Comparison of ENCODE assay signal across 20 cellular contexts in genomic region chr1:240597153-240597745, GRCh38. TPM values are rescaled to one million over a fixed set of nuclear protein-coding genes. Genes with fewer than 3 reads are reported as not detected.
DNase-seq lines count a peak whose midpoint lies in the region; ATAC-seq, FAIRE-seq and TF ChIP-seq lines count a peak whose summit lies in the region.
"Had no signal": no experiment of that assay in that cellular context is flagged by ENCODE, and none has a peak within 500 bp of the region (broad histone marks: within the 10 kb centered on the region; RNA-seq: fewer than 3 reads in every experiment).

No MANE protein-coding gene starts in this region.

- H3K9me3 Mint-ChIP-seq in naive thymus-derived CD4-positive, alpha-beta T cell: peaks cover 0 to 3% (median 0%) of the 10 kb centered on the region in 11 donors
- H3K9me3 Mint-ChIP-seq: effector memory CD8-positive, alpha-beta T cell; stimulated activated naive CD8-positive, alpha-beta T cell treated with anti-CD3 and anti-CD28 coated beads, Interleukin-15, Interleukin-2, amounts not matched to agents 100 ng/mL and 50 ng/mL, for 24 hours had no signal

- no peaks in the 10 kb centered on the region for H3F3A ChIP-seq in smooth muscle cell (ENCODE audit: low read depth)

- POLR2A ChIA-PET in H1 (lab: Charles Lee; ENCODE audit: partially characterized antibody): no interaction called here
- POLR2A ChIA-PET in naive thymus-derived CD4-positive, alpha-beta T cell (lab: Charles Lee): interaction anchor here (0.6 kb wide), 1 partner anchor 590 kb away, joined by 4 read pairs; no protein-coding TSS in a partner anchor

- H3K9ac ChIP-seq in HUES48 (ENCODE audit: low read depth, low read length) (no peak overlapping the region), H1 (replicated peaks in 1 of 4; ENCODE audit: extremely low read depth in 1 of 4, low read depth in 3 of 4, low read length in 3 of 4) (no peak overlapping the region; a peak in 1 of 7 replicates), smooth muscle cell (ENCODE audit: low read depth) (no peak overlapping the region)

- 92% methylated on average over 12 of the region's 12 CpGs; no CpG with 5 or more reads in 1 of the 2 experiments for WGBS in H1 (ENCODE audit: extremely low coverage in 1 of 2, insufficient coverage in 1 of 2, insufficient read length in 1 of 2, insufficient replicate concordance in 2 of 2, low coverage in 1 of 2, low lambda C conversion rate in 2 of 2, missing lambda C conversion rate in 1 of 2), 2 experiments
- WGBS in mesodermal cell (ENCODE audit: insufficient coverage in 2 of 2), 2 experiments: 87% methylated on average over 6 to 8 of the region's 12 CpGs
- 49% methylated on average over 12 of the region's 12 CpGs for WGBS in smooth muscle cell (ENCODE audit: low lambda C conversion rate)

- CTCF ChIA-PET in H1 (lab: Charles Lee; ENCODE audit: partially characterized antibody): interaction anchor here (1.0 to 3.5 kb wide), 3 partner anchors 9 to 140 kb away, joined by 3 to 13 read pairs (median 6); no protein-coding TSS in a partner anchor
- CTCF ChIA-PET in naive thymus-derived CD4-positive, alpha-beta T cell (lab: Charles Lee): no interaction called here

- H2BK5ac ChIP-seq in H1 (ENCODE audit: low read depth, low read length): no peak overlapping the region

- TF ChIP-seq CTCF in H1 (IDR thresholded peaks at IDR 0.05; ENCODE audit: control extremely low read depth in 1 of 3, insufficient read depth in 1 of 3, low read depth in 1 of 3, low read length in 3 of 3) (no peak), smooth muscle cell (IDR thresholded peaks at IDR 0.05; ENCODE audit: borderline replicate concordance, insufficient read depth, poor library complexity, severe bottlenecking) (no peak), GM13977 (IDR thresholded peaks at IDR 0.05; ENCODE audit: extremely low read depth, insufficient read depth, missing control alignments) (no peak)

- no peak overlapping the region for H2BK120ac ChIP-seq in H1 (replicated peaks; ENCODE audit: low read depth, low read length)

- no peaks in the 10 kb centered on the region for H3K27me3 Mint-ChIP-seq in naive thymus-derived CD4-positive, alpha-beta T cell
- H3K27me3 Mint-ChIP-seq: CD4-positive, alpha-beta memory T cell; effector memory CD8-positive, alpha-beta T cell; stimulated activated naive CD8-positive, alpha-beta T cell treated with anti-CD3 and anti-CD28 coated beads, Interleukin-15, Interleukin-2, amounts not matched to agents 100 ng/mL and 50 ng/mL, for 24 hours had no signal

- no peak overlapping the region for H3K4ac ChIP-seq in H1 (replicated peaks; ENCODE audit: insufficient read length, low read depth, low read length)

- H4K5ac ChIP-seq in H1 (ENCODE audit: insufficient read length, low read depth, low read length): no peak overlapping the region

- H3K27me3 ChIP-seq in HUES48 (ENCODE audit: control insufficient read depth, insufficient read depth, low read length) (no peaks in the 10 kb centered on the region), H1 (replicated peaks in 1 of 4; ENCODE audit: control insufficient read depth in 3 of 4, extremely low read depth in 1 of 4, insufficient read depth in 3 of 4, low read length in 3 of 4) (no peaks in the 10 kb centered on the region), smooth muscle cell (ENCODE audit: low read depth) (no peaks in the 10 kb centered on the region)
- H3K27me3 ChIP-seq in naive thymus-derived CD4-positive, alpha-beta T cell (ENCODE audit: control insufficient read depth in 2 of 2, insufficient read depth in 2 of 2, low read length in 2 of 2): no peaks in the 10 kb centered on the region

- ATAC-seq in stimulated activated naive CD8-positive, alpha-beta T cell treated with anti-CD3 and anti-CD28 coated beads, Interleukin-15, Interleukin-2, amounts not matched to agents 100 U/mL and 50 U/mL, for 24 hours: no peak
- no peak for ATAC-seq in HG03135 (IDR thresholded peaks at IDR 0.05; ENCODE audit: unreplicated experiment)
- no peak for ATAC-seq in naive thymus-derived CD4-positive, alpha-beta T cell
- ATAC-seq: effector memory CD8-positive, alpha-beta T cell had no signal

- peak overlapping the region; percentile 44 for H3K27ac ChIP-seq in HUES48 (ENCODE audit: low read depth, low read length)
- no peak overlapping the region for H3K27ac ChIP-seq in H1 (ENCODE audit: low read depth, low read length)
- peak overlapping the region; percentile 20 for H3K27ac ChIP-seq in mesodermal cell (ENCODE audit: low read depth, low read length, severe bottlenecking)
- peak overlapping the region; percentile 6 for H3K27ac ChIP-seq in smooth muscle cell (ENCODE audit: low read depth)
- no peak overlapping the region for H3K27ac ChIP-seq in naive thymus-derived CD4-positive, alpha-beta T cell (ENCODE audit: low read depth, low read length)

- peaks cover 0 to 2% (median 0%) of the 10 kb centered on the region in 7 donors for H3K4me1 Mint-ChIP-seq in naive thymus-derived CD4-positive, alpha-beta T cell
- H3K4me1 Mint-ChIP-seq: CD4-positive, alpha-beta memory T cell had no signal

- H3K36me3 Mint-ChIP-seq in naive thymus-derived CD4-positive, alpha-beta T cell: no peaks in the 10 kb centered on the region
- H3K36me3 Mint-ChIP-seq: CD4-positive, alpha-beta memory T cell had no signal

- no peak overlapping the region for H3K27ac Mint-ChIP-seq in naive thymus-derived CD4-positive, alpha-beta T cell
- H3K27ac Mint-ChIP-seq: CD4-positive, alpha-beta memory T cell; effector memory CD8-positive, alpha-beta T cell; stimulated activated naive CD8-positive, alpha-beta T cell treated with anti-CD3 and anti-CD28 coated beads, Interleukin-15, Interleukin-2, amounts not matched to agents 100 ng/mL and 50 ng/mL, for 24 hours had no signal

- H3K4me3 ChIP-seq in HUES48 (ENCODE audit: low read depth, low read length): no peak overlapping the region
- H3K4me3 ChIP-seq in H1 (ENCODE audit: extremely low read depth in 1 of 4, insufficient read depth in 2 of 4, low read depth in 3 of 4, low read length in 4 of 4): no peak overlapping the region
- no peak overlapping the region for H3K4me3 ChIP-seq in mesodermal cell (ENCODE audit: extremely low read depth, insufficient read depth, low read length, poor library complexity, severe bottlenecking)
- peak overlapping the region; percentile 10 for H3K4me3 ChIP-seq in smooth muscle cell
- H3K4me3 ChIP-seq in naive thymus-derived CD4-positive, alpha-beta T cell (ENCODE audit: low read length): no peak overlapping the region

- H3K9me3 ChIP-seq in HUES48 (ENCODE audit: control insufficient read depth, insufficient read depth, low read length) (no peaks in the 10 kb centered on the region), H1 (ENCODE audit: insufficient read depth in 2 of 2, low read depth in 1 of 2, low read length in 1 of 2) (no peaks in the 10 kb centered on the region), mesodermal cell (ENCODE audit: control insufficient read depth, low read length) (no peaks in the 10 kb centered on the region), smooth muscle cell (replicated peaks; ENCODE audit: low read depth) (no peaks in the 10 kb centered on the region)
- no peaks in the 10 kb centered on the region for H3K9me3 ChIP-seq in naive thymus-derived CD4-positive, alpha-beta T cell (ENCODE audit: control insufficient read depth in 2 of 3, low read length in 3 of 3)

- no peak for DNase-seq in H1 (ENCODE audit: low read depth in 1 of 2, low spot score in 2 of 2)
- DNase-seq in smooth muscle cell (lab: John Stamatoyannopoulos, UW; ENCODE audit: unreplicated experiment): no peak
- DNase-seq in stimulated activated naive CD8-positive, alpha-beta T cell treated with anti-CD3 and anti-CD28 coated beads, Interleukin-15, Interleukin-2, amounts not matched to agents 100 U/mL and 50 U/mL, for 24 hours: no peak
- DNase-seq in GM13977 (ENCODE audit: low spot score): no peak
- DNase-seq in naive thymus-derived CD4-positive, alpha-beta T cell: no peak
- DNase-seq: activated CD4-positive, alpha-beta T cell treated with anti-CD3 and anti-CD28 coated beads for 1 hour; activated T-cell treated with anti-CD3 and anti-CD28 coated beads, Interleukin-2, amount 50 U/mL, for 48 hours; CD4-positive, alpha-beta memory T cell; effector memory CD8-positive, alpha-beta T cell; GF-D8; hippocampal formation; mammary epithelial cell; NCI-H1092; NCI-H226 had no signal

- H3K4me1 ChIP-seq in HUES48 (ENCODE audit: control insufficient read depth, insufficient read depth, low read length) (0 out of 2 replicates have a peak, but pooled peaks cover 4% of the 10 kb centered on the region), H1 (replicated peaks in 1 of 4; ENCODE audit: control insufficient read depth in 3 of 4, insufficient read depth in 4 of 4, low read length in 3 of 4) (no peaks in the 10 kb centered on the region), mesodermal cell (ENCODE audit: control insufficient read depth, insufficient read depth, low read length, poor library complexity, severe bottlenecking) (no peaks in the 10 kb centered on the region), smooth muscle cell (ENCODE audit: low read depth) (peaks cover 11% of the 10 kb centered on the region)
- H3K4me1 ChIP-seq in naive thymus-derived CD4-positive, alpha-beta T cell (ENCODE audit: control insufficient read depth in 2 of 2, insufficient read depth in 2 of 2, low read length in 2 of 2): no peaks in the 10 kb centered on the region

- H2BK15ac ChIP-seq in H1 (ENCODE audit: low read length): 0 out of 2 replicates have a peak overlapping the region, but pooled peaks have one; percentile 29

- no peak overlapping the region for H3K14ac ChIP-seq in H1 (ENCODE audit: insufficient read length)

- H3K36me3 ChIP-seq in HUES48 (ENCODE audit: control insufficient read depth, insufficient read depth, low read length) (no peaks in the 10 kb centered on the region), H1 (ENCODE audit: control insufficient read depth in 2 of 4, insufficient read depth in 4 of 4, low read length in 3 of 4) (no peaks in the 10 kb centered on the region), mesodermal cell (ENCODE audit: control insufficient read depth, insufficient read depth, low read length) (no peaks in the 10 kb centered on the region), smooth muscle cell (ENCODE audit: low read depth) (no peaks in the 10 kb centered on the region)
- H3K36me3 ChIP-seq in naive thymus-derived CD4-positive, alpha-beta T cell (ENCODE audit: control insufficient read depth in 2 of 3, insufficient read depth in 3 of 3, low read length in 3 of 3): no peaks in the 10 kb centered on the region

- no peak overlapping the region for H3K56ac ChIP-seq in H1 (replicated peaks; ENCODE audit: insufficient read length, low read depth, low read length)

- H2BK20ac ChIP-seq in H1 (ENCODE audit: low read length): no peak overlapping the region

- TF ChIP-seq POLR2A in H1 (IDR thresholded peaks at IDR 0.05; ENCODE audit: control extremely low read depth in 1 of 2, low read depth in 2 of 2, low read length in 2 of 2): no peak

- no peak overlapping the region for H3K18ac ChIP-seq in H1 (ENCODE audit: extremely low read depth, low read length)

- H4K91ac ChIP-seq in H1 (replicated peaks; ENCODE audit: insufficient read length, low read length): no peak overlapping the region

- no peak for TF ChIP-seq EP300 in H1 (IDR thresholded peaks at IDR 0.05; ENCODE audit: borderline replicate concordance in 1 of 2, low read depth in 2 of 2, low read length in 2 of 2)

- H3K79me2 ChIP-seq in H1 (ENCODE audit: control insufficient read depth in 1 of 2, insufficient read depth in 2 of 2, low read length in 2 of 2) (no peaks in the 10 kb centered on the region), smooth muscle cell (ENCODE audit: low read depth) (peaks cover 8% of the 10 kb centered on the region)

- H3K23me2 ChIP-seq in H1 (ENCODE audit: low read depth, low read length): no peaks in the 10 kb centered on the region

- H3K4me2 ChIP-seq in H1 (ENCODE audit: insufficient read depth in 1 of 2, low read depth in 2 of 2, low read length in 2 of 2): no peak overlapping the region
- peak overlapping the region; percentile 22 for H3K4me2 ChIP-seq in smooth muscle cell

- no peak overlapping the region for H4K8ac ChIP-seq in H1 (ENCODE audit: extremely low read depth, insufficient read depth, low read length)

- no peak for TF ChIP-seq RAD21 in H1 (IDR thresholded peaks at IDR 0.05 in 1 of 2, conservative IDR thresholded peaks at IDR 0.05 in 1 of 2; ENCODE audit: low read depth in 2 of 2, low read length in 2 of 2)

- in situ Hi-C loops in GM13977 (cut with MboI; ENCODE audit: low pct_unique_long_range_greater_than_20kb, low sequenced_read_pairs, unreplicated experiment): no loop called here

- FAIRE-seq in H1 (lab: Jason Lieb, UNC): no peak
- FAIRE-seq: GM18507 had no signal

- peak overlapping the region; percentile 12; the same call in 1 of the 2 replicates for H2BK12ac ChIP-seq in H1 (ENCODE audit: low read depth, low read length)

- no peaks in the 10 kb centered on the region for H3K79me1 ChIP-seq in H1 (ENCODE audit: low read depth, low read length)

- no peak overlapping the region for H3K4me3 Mint-ChIP-seq in naive thymus-derived CD4-positive, alpha-beta T cell
- H3K4me3 Mint-ChIP-seq: CD4-positive, alpha-beta memory T cell; effector memory CD8-positive, alpha-beta T cell; stimulated activated naive CD8-positive, alpha-beta T cell treated with anti-CD3 and anti-CD28 coated beads, Interleukin-15, Interleukin-2, amounts not matched to agents 100 ng/mL and 50 ng/mL, for 24 hours had no signal

- H3K23ac ChIP-seq in H1 (ENCODE audit: insufficient read length): no peak overlapping the region

- H4K20me1 ChIP-seq in H1 (replicated peaks in 1 of 2; ENCODE audit: control insufficient read depth in 1 of 2, insufficient read depth in 2 of 2, low read length in 2 of 2) (no peaks in the 10 kb centered on the region), smooth muscle cell (ENCODE audit: low read depth) (no peaks in the 10 kb centered on the region)

- intact Hi-C loops in naive thymus-derived CD4-positive, alpha-beta T cell (cut with micrococcal nuclease): no loop called here

- H2AFZ ChIP-seq in H1 (ENCODE audit: low read length) (peak overlapping the region; percentile 86), smooth muscle cell (ENCODE audit: low read depth) (peak overlapping the region; percentile 67)

- no peak overlapping the region for H2AK5ac ChIP-seq in H1 (ENCODE audit: low read depth, low read length)

RNA-seq across cellular contexts. Expression of gene GREM2, which starts 14.7 kb away (rescaled TPM):
- not detected in 2 replicates for total RNA-seq in H1 (2021; fragmentation: NEBNext Ultra II Directional; extraction: Animal tissue kit (Norgen Biotek cat#: 25700))
- 0.03 and 0.05 TPM in 2 replicates for polyA plus RNA-seq in H1 (2011; rRNA removed)
- 0.04 TPM for polyA plus RNA-seq in H1 (2011; cell fraction: cytosol; rRNA removed)
- 0.04 TPM for polyA plus RNA-seq in H1 (2011; cell fraction: nucleus; rRNA removed)
- 0.05 to 0.09 TPM (median 0.08 TPM) in 3 of 4 replicates, not detected in the other for polyA plus RNA-seq in H1 (2012, experiment 1 of 2)
- polyA plus RNA-seq in H1 (2012, experiment 2 of 2): 0.05 TPM
- 0.18 TPM for polyA plus RNA-seq in H1 (2013, experiment 1 of 2)
- 0.24 TPM for polyA plus RNA-seq in H1 (2013, experiment 2 of 2)
- 0.06 TPM in 1 of 2 replicates, not detected in the other for polyA minus RNA-seq in H1 (2011; rRNA and poly(A)+ RNA removed)
- polyA minus RNA-seq in H1 (2011; cell fraction: cytosol; rRNA and poly(A)+ RNA removed): not detected
- polyA minus RNA-seq in H1 (2011; cell fraction: nucleus; rRNA and poly(A)+ RNA removed): not detected
- 3.3 TPM for polyA plus RNA-seq in mesodermal cell (2013, experiment 1 of 2)
- polyA plus RNA-seq in mesodermal cell (2013, experiment 2 of 2): 3.0 TPM
- 8.0 and 9.1 TPM in 2 replicates for total RNA-seq in smooth muscle cell
- 14.1 and 15.1 TPM in 2 replicates for polyA plus RNA-seq in smooth muscle cell
- 1 to 10 TPM in 2 of 5 experiments, under 1 TPM in 3; 0.31 to 5.2 (median 0.75) TPM for total RNA-seq in naive thymus-derived CD4-positive, alpha-beta T cell
- polyA plus RNA-seq in naive thymus-derived CD4-positive, alpha-beta T cell: under 1 TPM in 1 of 2 donors, not detected in 1; 0.05 TPM
- total RNA-seq: pulmonary artery endothelial cell had no signal
- polyA plus RNA-seq: mammary epithelial cell had no signal

Comparison
In these comparisons a context has a peak if more than half of its experiments do, and no peak if none do; other contexts are left out.
1. H3K27ac ChIP-seq: peak in HUES48 (single experiment), mesodermal cell (single experiment) and smooth muscle cell (single experiment); none in H1 (single experiment) and naive thymus-derived CD4-positive, alpha-beta T cell (single experiment).